In the genomic region with DNA sequence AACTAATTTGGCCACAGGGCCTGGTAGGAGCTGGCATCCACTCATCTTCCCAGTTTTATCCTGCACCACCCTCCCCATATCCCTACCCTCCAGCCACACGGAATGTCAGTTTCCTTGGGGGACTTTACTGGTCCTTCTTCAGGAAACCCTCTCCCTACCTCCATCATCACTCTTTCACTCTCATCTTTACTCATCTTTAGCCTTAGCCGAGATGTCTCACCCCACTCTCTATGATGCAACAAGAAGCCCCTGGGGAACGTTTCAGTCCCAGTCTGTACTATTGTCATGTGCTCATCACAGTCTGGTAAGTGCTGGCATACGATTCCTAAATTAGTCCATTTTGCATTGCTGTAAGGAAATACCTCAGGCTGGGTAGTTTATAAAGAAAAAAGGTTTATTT, we compare ENCODE assay signal across 15 cellular contexts. TPM values are rescaled to one million over a fixed set of nuclear protein-coding genes. Genes with fewer than 3 reads are reported as not detected.
DNase-seq lines count a peak whose midpoint lies in the region; ATAC-seq and TF ChIP-seq lines count a peak whose summit lies in the region.
"Had no signal": no experiment of that assay in that cellular context is flagged by ENCODE, and none has a peak within 500 bp of the region (broad histone marks: within the 10 kb centered on the region; RNA-seq: fewer than 3 reads in every experiment).

No MANE protein-coding gene starts in this region.

- ATAC-seq in GM19025 (IDR thresholded peaks at IDR 0.05; ENCODE audit: low read depth, unreplicated experiment) (peak; percentile 55), HG02623 (IDR thresholded peaks at IDR 0.05; ENCODE audit: unreplicated experiment) (peak; percentile 68), HG03469 (IDR thresholded peaks at IDR 0.05; ENCODE audit: unreplicated experiment) (peak; percentile 84), lower lobe of right lung (no peak), Right ventricle myocardium superior (ENCODE audit: poor library complexity) (no peak)

- TF ChIP-seq CTCF in GM12864 (IDR thresholded peaks at IDR 0.05; ENCODE audit: low read depth, low read length, missing control alignments) (no peak), lower lobe of right lung (IDR thresholded peaks at IDR 0.05) (no peak)

- DNase-seq in GM12864 (ENCODE audit: low read depth) (peak; percentile 22), lower lobe of right lung (no peak), Right ventricle myocardium superior (no peak), KG1 (lab: John Stamatoyannopoulos, UW) (no peak), cerebellar cortex (ENCODE audit: low spot score) (no peak)
- DNase-seq: IMR-90, mesendoderm, NCI-H2107, Peyer's patch, T1000 had no signal

- H3K4me3 ChIP-seq in GM12864 (ENCODE audit: low read depth, low read length) (no peak overlapping the region), lower lobe of right lung (no peak overlapping the region)
- H3K4me3 ChIP-seq: breast epithelium, Peyer's patch had no signal

- H3K36me3 ChIP-seq in lower lobe of right lung: peaks cover 11% of the 10 kb centered on the region
- H3K36me3 ChIP-seq: breast epithelium, Peyer's patch had no signal

- no peaks in the 10 kb centered on the region for H3K9me3 ChIP-seq in lower lobe of right lung
- H3K9me3 ChIP-seq: breast epithelium, Peyer's patch had no signal

- no peaks in the 10 kb centered on the region for H3K4me1 ChIP-seq in lower lobe of right lung
- H3K4me1 ChIP-seq: breast epithelium, Peyer's patch had no signal

- no peak overlapping the region for H3K27ac ChIP-seq in lower lobe of right lung
- H3K27ac ChIP-seq: breast epithelium, epithelial cell of prostate, Peyer's patch had no signal

- no peaks in the 10 kb centered on the region for H3K27me3 ChIP-seq in lower lobe of right lung (ENCODE audit: low read depth)
- H3K27me3 ChIP-seq: breast epithelium, Peyer's patch had no signal

- intact Hi-C loops in lower lobe of right lung (cut with DNase I): no loop called here
- intact Hi-C loops in Right ventricle myocardium superior (cut with DNase I): no loop called here

RNA-seq across cellular contexts. Expression of gene TMEM248, which starts 34.9 kb away (rescaled TPM):
- total RNA-seq in lower lobe of right lung (103 TPM), Right ventricle myocardium superior (37.1 TPM)

Comparison
In these comparisons a context has a peak if more than half of its experiments do, and no peak if none do; other contexts are left out.
1. ATAC-seq: peak in GM19025 (single experiment), HG02623 (single experiment) and HG03469 (single experiment); none in lower lobe of right lung (0 of 2) and Right ventricle myocardium superior (single experiment).